11 cellular contexts compared by ENCODE assay signal in the genomic region with DNA sequence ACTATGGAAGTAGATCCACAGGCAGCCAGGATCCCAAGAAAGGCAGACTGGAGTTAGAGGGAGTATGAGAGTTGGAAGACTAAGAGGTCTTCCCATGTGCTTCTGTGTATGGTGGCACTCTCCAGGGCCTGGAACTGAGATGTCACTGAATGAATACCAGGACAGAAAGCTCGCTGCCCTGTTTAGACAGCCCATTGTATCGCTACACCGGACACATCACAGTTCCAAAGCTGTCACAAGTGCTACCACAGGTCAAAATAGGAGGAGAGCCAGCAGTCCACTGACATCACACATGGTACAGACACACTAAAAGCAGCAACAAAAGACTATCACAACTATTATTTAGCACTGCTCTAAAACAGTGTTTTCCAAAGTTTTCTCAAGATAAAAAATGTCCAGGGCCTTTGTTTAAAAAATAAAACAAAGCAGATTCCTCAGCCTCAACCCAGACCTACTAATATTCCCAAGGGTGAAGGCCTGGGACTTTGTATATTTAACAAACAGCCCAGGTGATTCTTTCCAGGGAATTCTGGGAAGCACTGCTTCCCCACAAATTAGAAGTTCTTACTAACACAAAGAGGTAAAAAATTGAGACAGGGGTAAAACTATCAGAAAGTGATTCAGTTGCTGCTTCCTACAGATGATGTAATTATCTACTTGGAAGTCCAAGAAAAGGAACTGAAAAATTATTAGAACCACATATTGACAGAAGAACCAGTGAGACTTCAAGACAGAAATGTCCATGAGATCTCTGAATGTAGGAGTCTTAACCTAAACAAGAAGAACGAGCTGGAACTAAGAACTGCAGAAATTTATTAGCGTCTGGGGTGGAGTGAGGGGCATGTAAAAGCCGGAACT.
DNase-seq lines count a peak whose midpoint lies in the region; ATAC-seq and TF ChIP-seq lines count a peak whose summit lies in the region.
"Had no signal": no experiment of that assay in that cellular context is flagged by ENCODE, and none has a peak within 500 bp of the region (broad histone marks: within the 10 kb centered on the region; RNA-seq: fewer than 3 reads in every experiment).

No MANE protein-coding gene starts in this region.

- H3K36me3 Mint-ChIP-seq in activated naive CD4-positive, alpha-beta T cell treated with anti-CD3 and anti-CD28 coated beads, Interleukin-2, amount 10 ng/mL, durations not matched to agents 7 days and 5 days: peaks cover 14% of the 10 kb centered on the region
- no peaks in the 10 kb centered on the region for H3K36me3 Mint-ChIP-seq in activated B cell treated with CpG ODN at 0.5 μM for 24 hours (ENCODE audit: low read depth)

- CTCF ChIA-PET in activated naive CD4-positive, alpha-beta T cell treated with anti-CD3 and anti-CD28 coated beads, Interleukin-2, amount 10 ng/mL, durations not matched to agents 7 days and 5 days (lab: Charles Lee): interaction anchor here (1.0 to 3.1 kb wide), 8 partner anchors 10 to 218 kb away, joined by 3 to 12 read pairs (median 4); partner anchors contain the start of gene DNMT3A
- CTCF ChIA-PET in activated B cell treated with CpG ODN at 0.5 μM for 24 hours (lab: Charles Lee): interaction anchor here (1.2 kb wide), 1 partner anchor 392 kb away, joined by 4 read pairs; no protein-coding TSS in a partner anchor

- peak overlapping the region; percentile 85 for H3K27ac Mint-ChIP-seq in activated naive CD4-positive, alpha-beta T cell treated with anti-CD3 and anti-CD28 coated beads, Interleukin-2, amount 10 ng/mL, durations not matched to agents 7 days and 5 days
- H3K27ac Mint-ChIP-seq in activated B cell treated with CpG ODN at 0.5 μM for 24 hours: peak overlapping the region; percentile 43
- H3K27ac Mint-ChIP-seq in stimulated activated naive CD8-positive, alpha-beta T cell treated with anti-CD3 and anti-CD28 coated beads, Interleukin-15, amount 100 ng/mL, for 72 hours: peak overlapping the region; percentile 60 to 75

- H3K27me3 Mint-ChIP-seq in activated naive CD4-positive, alpha-beta T cell treated with anti-CD3 and anti-CD28 coated beads, Interleukin-2, amount 10 ng/mL, durations not matched to agents 7 days and 5 days: no peaks in the 10 kb centered on the region
- no peaks in the 10 kb centered on the region for H3K27me3 Mint-ChIP-seq in activated B cell treated with CpG ODN at 0.5 μM for 24 hours
- H3K27me3 Mint-ChIP-seq in stimulated activated naive CD8-positive, alpha-beta T cell treated with anti-CD3 and anti-CD28 coated beads, Interleukin-15, amount 100 ng/mL, for 72 hours: no peaks in the 10 kb centered on the region
- H3K27me3 Mint-ChIP-seq: central memory CD8-positive, alpha-beta T cell had no signal

- intact Hi-C loops in activated B cell treated with CpG ODN at 0.5 μM for 24 hours (cut with micrococcal nuclease) (loop anchor here (2.0 kb wide), 2 partner anchors 195 to 389 kb away; partner anchors contain the start of gene POMC), head of caudate nucleus (cut with DNase I) (no loop called here)

- H3K9me3 Mint-ChIP-seq in activated naive CD4-positive, alpha-beta T cell treated with anti-CD3 and anti-CD28 coated beads, Interleukin-2, amount 10 ng/mL, durations not matched to agents 7 days and 5 days: no peaks in the 10 kb centered on the region
- no peaks in the 10 kb centered on the region for H3K9me3 Mint-ChIP-seq in activated B cell treated with CpG ODN at 0.5 μM for 24 hours
- H3K9me3 Mint-ChIP-seq in stimulated activated naive CD8-positive, alpha-beta T cell treated with anti-CD3 and anti-CD28 coated beads, Interleukin-15, amount 100 ng/mL, for 72 hours: peaks cover 7 to 11% of the 10 kb centered on the region in 2 donors
- H3K9me3 Mint-ChIP-seq: central memory CD8-positive, alpha-beta T cell had no signal

- H3K4me1 Mint-ChIP-seq in activated naive CD4-positive, alpha-beta T cell treated with anti-CD3 and anti-CD28 coated beads, Interleukin-2, amount 10 ng/mL, durations not matched to agents 7 days and 5 days: peaks cover 36% of the 10 kb centered on the region
- H3K4me1 Mint-ChIP-seq in activated B cell treated with CpG ODN at 0.5 μM for 24 hours: peaks cover 40% of the 10 kb centered on the region
- peaks cover 60% of the 10 kb centered on the region for H3K4me1 Mint-ChIP-seq in stimulated activated naive CD8-positive, alpha-beta T cell treated with anti-CD3 and anti-CD28 coated beads, Interleukin-15, amount 100 ng/mL, for 72 hours

- POLR2A ChIA-PET in activated B cell treated with CpG ODN at 0.5 μM for 24 hours (lab: Charles Lee): interaction anchor here (0.5 to 1.5 kb wide), 3 partner anchors 192 to 254 kb away, joined by 3 to 8 read pairs (median 3); no protein-coding TSS in a partner anchor

- no peak for TF ChIP-seq CTCF in activated B cell treated with CpG ODN at 0.5 μM for 24 hours (IDR thresholded peaks at IDR 0.05)

- ATAC-seq in HG03064 (IDR thresholded peaks at IDR 0.05; ENCODE audit: low read depth, unreplicated experiment): peak; percentile 26
- ATAC-seq in activated B cell treated with CpG ODN at 0.5 μM for 24 hours (ENCODE audit: low read depth): peak; percentile 52
- no peak for ATAC-seq in stimulated activated naive CD8-positive, alpha-beta T cell treated with anti-CD3 and anti-CD28 coated beads, Interleukin-15, amount 100 ng/mL, for 72 hours
- ATAC-seq in GM18861 (IDR thresholded peaks at IDR 0.05; ENCODE audit: unreplicated experiment): no peak
- ATAC-seq in HG02763 (IDR thresholded peaks at IDR 0.05; ENCODE audit: unreplicated experiment): no peak

- H3K4me3 Mint-ChIP-seq in activated naive CD4-positive, alpha-beta T cell treated with anti-CD3 and anti-CD28 coated beads, Interleukin-2, amount 10 ng/mL, durations not matched to agents 7 days and 5 days: no peak overlapping the region
- H3K4me3 Mint-ChIP-seq in activated B cell treated with CpG ODN at 0.5 μM for 24 hours: peak overlapping the region; percentile 40
- H3K4me3 Mint-ChIP-seq in stimulated activated naive CD8-positive, alpha-beta T cell treated with anti-CD3 and anti-CD28 coated beads, Interleukin-15, amount 100 ng/mL, for 72 hours: peak overlapping the region; percentile 11 to 21
- H3K4me3 Mint-ChIP-seq: central memory CD8-positive, alpha-beta T cell had no signal

- DNase-seq in activated naive CD4-positive, alpha-beta T cell treated with anti-CD3 and anti-CD28 coated beads, Interleukin-2, amount 10 ng/mL, durations not matched to agents 7 days and 5 days: no peak
- no peak for DNase-seq in activated naive CD4-positive, alpha-beta T cell (lab: John Stamatoyannopoulos, UW)
- DNase-seq in activated B cell treated with CpG ODN at 0.5 μM for 24 hours (no peak), head of caudate nucleus (no peak)
- DNase-seq in stimulated activated naive CD8-positive, alpha-beta T cell treated with anti-CD3 and anti-CD28 coated beads, Interleukin-15, amount 100 ng/mL, for 72 hours: no peak
- DNase-seq: activated CD4-positive, alpha-beta T cell treated with anti-CD3 and anti-CD28 coated beads for 1 hour; NCI-H524 had no signal

Comparison
In these comparisons a context has a peak if more than half of its experiments do, and no peak if none do; other contexts are left out.
1. ATAC-seq: peak in HG03064 (single experiment) and activated B cell treated with CpG ODN at 0.5 μM for 24 hours (single experiment); none in stimulated activated naive CD8-positive, alpha-beta T cell treated with anti-CD3 and anti-CD28 coated beads, Interleukin-15, amount 100 ng/mL, for 72 hours (single experiment), GM18861 (single experiment) and HG02763 (single experiment).
2. Peak in every context shown above with its lines, with median percentiles within 50 percentile points of each other: H3K27ac Mint-ChIP-seq.